1 cellular context compared by ENCODE assay signal in the genomic region with DNA sequence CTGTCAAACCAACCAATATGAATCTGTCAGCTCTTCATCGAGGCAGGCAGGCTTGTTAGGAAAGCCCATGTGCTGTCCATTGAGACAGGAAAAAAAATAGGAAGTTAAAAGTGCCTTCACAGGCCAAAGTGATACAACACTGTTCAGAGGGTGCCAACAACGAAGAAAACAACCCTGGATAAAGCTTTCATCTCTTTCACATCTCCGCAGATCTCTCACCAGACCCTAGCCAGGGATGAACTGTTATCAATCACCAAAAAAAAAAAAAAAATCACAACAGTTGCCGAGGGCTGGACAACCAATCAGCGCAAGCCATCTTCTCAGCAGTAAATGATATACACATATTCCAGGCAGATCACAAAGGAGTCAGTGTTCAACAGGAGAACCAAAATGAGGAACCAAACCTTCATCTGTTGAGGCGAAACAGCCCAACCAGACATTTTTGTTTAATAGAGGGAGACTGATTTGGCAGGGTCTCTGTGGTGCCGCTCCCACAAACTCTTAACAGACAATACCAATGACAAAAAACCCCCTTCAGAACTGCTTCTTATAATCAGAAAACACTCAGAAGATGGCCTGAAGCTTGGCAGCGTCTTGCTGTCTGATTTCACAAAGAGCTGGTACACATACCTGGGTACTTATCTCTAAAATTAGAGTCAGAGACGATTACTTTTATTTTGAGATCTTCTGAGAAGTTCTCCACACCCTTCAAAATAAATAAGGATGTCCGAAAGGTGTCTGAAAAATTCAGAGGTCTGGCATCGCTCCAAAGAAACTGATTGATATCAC.
A peak's percentile ranks its signal among the peaks of the same experiment; 100 is the strongest.
TF ChIP-seq lines count a peak whose summit lies in the region.

No MANE protein-coding gene starts in this region.

TF ChIP-seq in HEK293, 187 proteins besides CTCF, POLR2A, EP300 and RAD21 (continued from another document):
- TF ChIP-seq, protein P1, sequence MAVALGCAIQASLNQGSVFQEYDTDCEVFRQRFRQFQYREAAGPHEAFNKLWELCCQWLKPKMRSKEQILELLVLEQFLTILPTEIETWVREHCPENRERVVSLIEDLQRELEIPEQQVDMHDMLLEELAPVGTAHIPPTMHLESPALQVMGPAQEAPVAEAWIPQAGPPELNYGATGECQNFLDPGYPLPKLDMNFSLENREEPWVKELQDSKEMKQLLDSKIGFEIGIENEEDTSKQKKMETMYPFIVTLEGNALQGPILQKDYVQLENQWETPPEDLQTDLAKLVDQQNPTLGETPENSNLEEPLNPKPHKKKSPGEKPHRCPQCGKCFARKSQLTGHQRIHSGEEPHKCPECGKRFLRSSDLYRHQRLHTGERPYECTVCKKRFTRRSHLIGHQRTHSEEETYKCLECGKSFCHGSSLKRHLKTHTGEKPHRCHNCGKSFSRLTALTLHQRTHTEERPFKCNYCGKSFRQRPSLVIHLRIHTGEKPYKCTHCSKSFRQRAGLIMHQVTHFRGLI (tag by site-specific recombination; IDR thresholded peaks at IDR 0.05) = peak; percentile 67; the same call in 1 of the 2 replicates
- TF ChIP-seq, protein P2, sequence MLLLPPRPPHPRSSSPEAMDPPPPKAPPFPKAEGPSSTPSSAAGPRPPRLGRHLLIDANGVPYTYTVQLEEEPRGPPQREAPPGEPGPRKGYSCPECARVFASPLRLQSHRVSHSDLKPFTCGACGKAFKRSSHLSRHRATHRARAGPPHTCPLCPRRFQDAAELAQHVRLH (tag by site-specific recombination; IDR thresholded peaks at IDR 0.05) = no peak
- TF ChIP-seq ZNF785 (tag by site-specific recombination; IDR thresholded peaks at IDR 0.05) (no peak), ZNF391 (tag by site-specific recombination; IDR thresholded peaks at IDR 0.05; ENCODE audit: borderline replicate concordance, low read depth) (no peak), ZNF623 (tag by site-specific recombination; IDR thresholded peaks at IDR 0.05) (no peak), ZBTB48 (tag by site-specific recombination; IDR thresholded peaks at IDR 0.05) (no peak), ZBTB20 (tag by site-specific recombination; IDR thresholded peaks at IDR 0.05) (peak; percentile 75), SCRT2 (tag by site-specific recombination; IDR thresholded peaks at IDR 0.05) (peak; percentile 74), MZF1 (tag by site-specific recombination; IDR thresholded peaks at IDR 0.05; ENCODE audit: borderline replicate concordance) (no peak), ZSCAN23 (tag by site-specific recombination; IDR thresholded peaks at IDR 0.05) (no peak), REPIN1 (tag by site-specific recombination; IDR thresholded peaks at IDR 0.05; ENCODE audit: low read depth) (no peak), PRDM2 (tag by site-specific recombination; IDR thresholded peaks at IDR 0.05; ENCODE audit: borderline replicate concordance) (no peak), ZNF362 (tag by site-specific recombination; IDR thresholded peaks at IDR 0.05) (0 out of 2 replicates have a peak, but pooled peaks have one; percentile 42), ZNF214 (tag by site-specific recombination; IDR thresholded peaks at IDR 0.05; ENCODE audit: borderline replicate concordance) (no peak), KLF7 (tag by site-specific recombination; IDR thresholded peaks at IDR 0.05; ENCODE audit: borderline replicate concordance) (no peak), ZNF133 (tag by site-specific recombination; IDR thresholded peaks at IDR 0.05) (0 out of 2 replicates have a peak, but pooled peaks have one; percentile 17), ZNF48 (tag by site-specific recombination; IDR thresholded peaks at IDR 0.05) (no peak), ZNF19 (tag by site-specific recombination; IDR thresholded peaks at IDR 0.05; ENCODE audit: low read depth) (no peak), ZNF266 (tag by site-specific recombination; IDR thresholded peaks at IDR 0.05; ENCODE audit: low read depth) (no peak), ZNF76 (tag by site-specific recombination; IDR thresholded peaks at IDR 0.05; ENCODE audit: borderline replicate concordance, low read depth) (no peak), ZNF223 (tag by site-specific recombination; IDR thresholded peaks at IDR 0.05) (no peak), KLF17 (tag by site-specific recombination; IDR thresholded peaks at IDR 0.05) (no peak), ZFP3 (tag by site-specific recombination; IDR thresholded peaks at IDR 0.05; ENCODE audit: low read depth) (no peak), ZNF571 (tag by site-specific recombination; IDR thresholded peaks at IDR 0.05) (no peak), ZSCAN5A (tag by site-specific recombination; IDR thresholded peaks at IDR 0.05) (no peak), ZNF791 (tag by site-specific recombination; IDR thresholded peaks at IDR 0.05) (no peak), ZNF23 (tag by site-specific recombination; IDR thresholded peaks at IDR 0.05; ENCODE audit: borderline replicate concordance) (no peak), ZNF558 (tag by site-specific recombination; IDR thresholded peaks at IDR 0.05) (no peak)
- TF ChIP-seq, protein P3, sequence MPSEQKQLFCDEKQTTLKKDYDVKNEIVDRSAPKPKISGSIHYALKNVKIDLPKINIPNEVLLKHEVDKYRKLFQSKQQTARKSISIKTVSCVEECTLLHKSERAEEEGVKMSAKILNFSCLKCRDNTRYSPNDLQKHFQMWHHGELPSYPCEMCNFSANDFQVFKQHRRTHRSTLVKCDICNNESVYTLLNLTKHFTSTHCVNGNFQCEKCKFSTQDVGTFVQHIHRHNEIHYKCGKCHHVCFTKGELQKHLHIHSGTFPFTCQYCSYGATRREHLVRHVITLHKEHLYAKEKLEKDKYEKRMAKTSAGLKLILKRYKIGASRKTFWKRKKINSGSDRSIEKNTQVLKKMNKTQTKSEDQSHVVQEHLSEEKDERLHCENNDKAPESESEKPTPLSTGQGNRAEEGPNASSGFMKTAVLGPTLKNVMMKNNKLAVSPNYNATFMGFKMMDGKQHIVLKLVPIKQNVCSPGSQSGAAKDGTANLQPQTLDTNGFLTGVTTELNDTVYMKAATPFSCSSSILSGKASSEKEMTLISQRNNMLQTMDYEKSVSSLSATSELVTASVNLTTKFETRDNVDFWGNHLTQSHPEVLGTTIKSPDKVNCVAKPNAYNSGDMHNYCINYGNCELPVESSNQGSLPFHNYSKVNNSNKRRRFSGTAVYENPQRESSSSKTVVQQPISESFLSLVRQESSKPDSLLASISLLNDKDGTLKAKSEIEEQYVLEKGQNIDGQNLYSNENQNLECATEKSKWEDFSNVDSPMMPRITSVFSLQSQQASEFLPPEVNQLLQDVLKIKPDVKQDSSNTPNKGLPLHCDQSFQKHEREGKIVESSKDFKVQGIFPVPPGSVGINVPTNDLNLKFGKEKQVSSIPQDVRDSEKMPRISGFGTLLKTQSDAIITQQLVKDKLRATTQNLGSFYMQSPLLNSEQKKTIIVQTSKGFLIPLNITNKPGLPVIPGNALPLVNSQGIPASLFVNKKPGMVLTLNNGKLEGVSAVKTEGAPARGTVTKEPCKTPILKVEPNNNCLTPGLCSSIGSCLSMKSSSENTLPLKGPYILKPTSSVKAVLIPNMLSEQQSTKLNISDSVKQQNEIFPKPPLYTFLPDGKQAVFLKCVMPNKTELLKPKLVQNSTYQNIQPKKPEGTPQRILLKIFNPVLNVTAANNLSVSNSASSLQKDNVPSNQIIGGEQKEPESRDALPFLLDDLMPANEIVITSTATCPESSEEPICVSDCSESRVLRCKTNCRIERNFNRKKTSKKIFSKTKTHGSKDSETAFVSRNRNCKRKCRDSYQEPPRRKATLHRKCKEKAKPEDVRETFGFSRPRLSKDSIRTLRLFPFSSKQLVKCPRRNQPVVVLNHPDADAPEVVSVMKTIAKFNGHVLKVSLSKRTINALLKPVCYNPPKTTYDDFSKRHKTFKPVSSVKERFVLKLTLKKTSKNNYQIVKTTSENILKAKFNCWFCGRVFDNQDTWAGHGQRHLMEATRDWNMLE (tag by site-specific recombination; conservative IDR thresholded peaks at IDR 0.05; ENCODE audit: low read depth) = no peak
- TF ChIP-seq, protein P4, sequence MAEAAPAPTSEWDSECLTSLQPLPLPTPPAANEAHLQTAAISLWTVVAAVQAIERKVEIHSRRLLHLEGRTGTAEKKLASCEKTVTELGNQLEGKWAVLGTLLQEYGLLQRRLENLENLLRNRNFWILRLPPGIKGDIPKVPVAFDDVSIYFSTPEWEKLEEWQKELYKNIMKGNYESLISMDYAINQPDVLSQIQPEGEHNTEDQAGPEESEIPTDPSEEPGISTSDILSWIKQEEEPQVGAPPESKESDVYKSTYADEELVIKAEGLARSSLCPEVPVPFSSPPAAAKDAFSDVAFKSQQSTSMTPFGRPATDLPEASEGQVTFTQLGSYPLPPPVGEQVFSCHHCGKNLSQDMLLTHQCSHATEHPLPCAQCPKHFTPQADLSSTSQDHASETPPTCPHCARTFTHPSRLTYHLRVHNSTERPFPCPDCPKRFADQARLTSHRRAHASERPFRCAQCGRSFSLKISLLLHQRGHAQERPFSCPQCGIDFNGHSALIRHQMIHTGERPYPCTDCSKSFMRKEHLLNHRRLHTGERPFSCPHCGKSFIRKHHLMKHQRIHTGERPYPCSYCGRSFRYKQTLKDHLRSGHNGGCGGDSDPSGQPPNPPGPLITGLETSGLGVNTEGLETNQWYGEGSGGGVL (tag by site-specific recombination; IDR thresholded peaks at IDR 0.05) = no peak
- TF ChIP-seq, protein P5, sequence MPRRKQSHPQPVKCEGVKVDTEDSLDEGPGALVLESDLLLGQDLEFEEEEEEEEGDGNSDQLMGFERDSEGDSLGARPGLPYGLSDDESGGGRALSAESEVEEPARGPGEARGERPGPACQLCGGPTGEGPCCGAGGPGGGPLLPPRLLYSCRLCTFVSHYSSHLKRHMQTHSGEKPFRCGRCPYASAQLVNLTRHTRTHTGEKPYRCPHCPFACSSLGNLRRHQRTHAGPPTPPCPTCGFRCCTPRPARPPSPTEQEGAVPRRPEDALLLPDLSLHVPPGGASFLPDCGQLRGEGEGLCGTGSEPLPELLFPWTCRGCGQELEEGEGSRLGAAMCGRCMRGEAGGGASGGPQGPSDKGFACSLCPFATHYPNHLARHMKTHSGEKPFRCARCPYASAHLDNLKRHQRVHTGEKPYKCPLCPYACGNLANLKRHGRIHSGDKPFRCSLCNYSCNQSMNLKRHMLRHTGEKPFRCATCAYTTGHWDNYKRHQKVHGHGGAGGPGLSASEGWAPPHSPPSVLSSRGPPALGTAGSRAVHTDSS (tag by site-specific recombination; IDR thresholded peaks at IDR 0.05) = no peak
